Comparison of ENCODE assay signal across 30 cellular contexts in genomic region chr6:68653074-68653705, GRCh38. TPM values are rescaled to one million over a fixed set of nuclear protein-coding genes. Genes with fewer than 3 reads are reported as not detected.
DNase-seq lines count a peak whose midpoint lies in the region; ATAC-seq and TF ChIP-seq lines count a peak whose summit lies in the region.
"Had no signal": no experiment of that assay in that cellular context is flagged by ENCODE, and none has a peak within 500 bp of the region (broad histone marks: within the 10 kb centered on the region; RNA-seq: fewer than 3 reads in every experiment).

No MANE protein-coding gene starts in this region.

- in situ Hi-C loops in gastrocnemius medialis (cut with MboI; ENCODE audit: low sequenced_read_pairs in 4 of 4): no loop called here

- peak overlapping the region; percentile 0 for H3K27ac ChIP-seq in angular gyrus (ENCODE audit: low read depth, low read length)
- H3K27ac ChIP-seq in gastrocnemius medialis: no peak overlapping the region
- no peak overlapping the region for H3K27ac ChIP-seq in prostate gland
- H3K27ac ChIP-seq: A549; BLaER1 treated with 17β-estradiol and CSF1 and Interleukin-3, amounts not matched to agents 10 nM and 100 nM had no signal

- ATAC-seq in GM19463 (IDR thresholded peaks at IDR 0.05; ENCODE audit: unreplicated experiment): peak; percentile 47
- ATAC-seq in gastrocnemius medialis: no peak
- ATAC-seq: A549, GM12878, HCT116, Panc1 had no signal

- intact Hi-C loops in gastrocnemius medialis (cut with DNase I; ENCODE audit: low total_unique reads) (no loop called here), prostate gland (cut with DNase I) (no loop called here)

- peaks cover 0 to 4% of the 10 kb centered on the region in 2 donors for H3K4me1 ChIP-seq in gastrocnemius medialis
- no peaks in the 10 kb centered on the region for H3K4me1 ChIP-seq in prostate gland (replicated peaks)
- H3K4me1 ChIP-seq: A549, Caco-2 had no signal

- TF ChIP-seq POLR2A in gastrocnemius medialis (IDR thresholded peaks at IDR 0.05): no peak
- no peak for TF ChIP-seq POLR2A in prostate gland (IDR thresholded peaks at IDR 0.05)

- no peaks in the 10 kb centered on the region for H3K36me3 ChIP-seq in gastrocnemius medialis
- no peaks in the 10 kb centered on the region for H3K36me3 ChIP-seq in prostate gland
- H3K36me3 ChIP-seq: BLaER1 treated with 17β-estradiol and CSF1 and Interleukin-3, amounts not matched to agents 10 nM and 100 nM had no signal

- H3K9me3 ChIP-seq in gastrocnemius medialis: no peaks in the 10 kb centered on the region
- no peaks in the 10 kb centered on the region for H3K9me3 ChIP-seq in prostate gland
- H3K9me3 ChIP-seq: A549; BLaER1 treated with 17β-estradiol and CSF1 and Interleukin-3, amounts not matched to agents 10 nM and 100 nM; Caco-2 had no signal

- H3K4me3 ChIP-seq in gastrocnemius medialis (no peak overlapping the region), prostate gland (no peak overlapping the region)
- H3K4me3 ChIP-seq: A549; BLaER1 treated with 17β-estradiol and CSF1 and Interleukin-3, amounts not matched to agents 10 nM and 100 nM; GM12878 had no signal

- WGBS in prostate gland: 70% methylated on average over 3 of the region's 3 CpGs

- no peaks in the 10 kb centered on the region for H3K27me3 ChIP-seq in gastrocnemius medialis
- no peaks in the 10 kb centered on the region for H3K27me3 ChIP-seq in prostate gland (replicated peaks; ENCODE audit: insufficient read depth)
- H3K27me3 ChIP-seq: BLaER1 treated with 17β-estradiol and CSF1 and Interleukin-3, amounts not matched to agents 10 nM and 100 nM had no signal

- DNase-seq in OCI-M2 (lab: John Stamatoyannopoulos, UW; ENCODE audit: unreplicated experiment) (peak; percentile 74), inferior parietal cortex (ENCODE audit: extremely low spot score) (peak; percentile 35), gastrocnemius medialis (no peak), DMS 273 (lab: John Stamatoyannopoulos, UW; ENCODE audit: unreplicated experiment) (no peak), NCI-H1092 treated with DMSO at 0.1 percent for 48 hours (lab: John Stamatoyannopoulos, UW) (no peak), prostate gland (ENCODE audit: low spot score) (no peak)
- DNase-seq: AML-193; Caco-2; CD4-positive, alpha-beta T cell; DMS 273 treated with DMSO at 0.1 percent for 48 hours; DMS79; EL; GDM1; Karpas-422; NCI-H1092; NCI-H1436; NCI-H187; NCI-H2081 treated with DMSO at 0.1 percent for 48 hours; NCI-H524; NCI-H82; NK-92 treated with Interleukin-12 subunit alpha and Interleukin-12 subunit beta, amount 100 ng/mL, for 24 hours; SHP77 treated with DMSO at 0.1 percent for 48 hours had no signal

- TF ChIP-seq CTCF in gastrocnemius medialis (IDR thresholded peaks at IDR 0.05 in 4 of 5, conservative IDR thresholded peaks at IDR 0.05 in 1 of 5): no peak
- TF ChIP-seq CTCF in prostate gland (IDR thresholded peaks at IDR 0.05): no peak

RNA-seq across cellular contexts. Expression of gene ADGRB3, which starts 18.1 kb away (rescaled TPM):
- total RNA-seq in gastrocnemius medialis: under 1 TPM in 3 of 4 donors, not detected in 1; 0.56 to 0.58 (median 0.58) TPM
- 1 to 10 TPM in 1 of 2 donors, under 1 TPM in 1; 0.59 to 3.1 TPM for total RNA-seq in prostate gland
- total RNA-seq: CD4-positive, alpha-beta T cell; HT-29 had no signal

Comparison
In these comparisons a context has a peak if more than half of its experiments do, and no peak if none do; other contexts are left out.
1. DNase-seq: peak in OCI-M2 (single experiment) and inferior parietal cortex (single experiment); none in gastrocnemius medialis (0 of 2), DMS 273 (single experiment), NCI-H1092 treated with DMSO at 0.1 percent for 48 hours (single experiment) and prostate gland (single experiment).